Comparison of ENCODE assay signal across 22 cellular contexts in the genomic region with DNA sequence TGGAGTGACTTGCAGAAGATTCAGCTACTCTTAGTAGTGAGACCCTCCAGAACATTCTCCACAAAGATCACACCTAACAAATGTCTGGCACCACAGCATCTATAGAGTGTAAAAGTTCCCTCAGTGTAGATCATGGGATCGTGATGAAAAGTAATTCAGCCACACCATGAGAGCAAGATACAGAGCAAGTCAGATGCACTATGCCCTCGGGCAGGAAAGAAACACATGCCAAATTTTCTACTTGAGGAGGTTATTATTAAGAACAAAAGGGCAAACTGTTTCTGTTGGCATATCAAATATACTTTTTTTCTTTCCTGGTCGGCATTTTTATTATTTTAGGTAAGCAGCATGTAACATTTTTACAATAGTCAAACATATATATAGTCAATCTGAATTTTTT. TPM values are rescaled to one million over a fixed set of nuclear protein-coding genes. Genes with fewer than 3 reads are reported as not detected.
"Had no signal": no experiment of that assay in that cellular context is flagged by ENCODE, and none has a peak within 500 bp of the region (broad histone marks: within the 10 kb centered on the region; RNA-seq: fewer than 3 reads in every experiment).

No MANE protein-coding gene starts in this region.

- DNase-seq: islet precursor cell; left ventricle myocardium inferior; midbrain; mucosa of descending colon; naive thymus-derived CD4-positive, alpha-beta T cell; ovary; right lobe of liver; stimulated activated CD4-positive, alpha-beta T cell treated with anti-CD3 and anti-CD28 coated beads, Interleukin-12 subunit alpha, Interleukin-12 subunit beta, amount 100 ng/mL, for 4 hours; stimulated activated CD4-positive, alpha-beta T cell treated with anti-CD3 and anti-CD28 coated beads, Interleukin-15, amount 100 ng/mL, for 24 hours; stimulated activated CD4-positive, alpha-beta T cell treated with anti-CD3 and anti-CD28 coated beads, Interleukin-2, amount 100 ng/mL, for 24 hours; stimulated activated CD4-positive, alpha-beta T cell treated with anti-CD3 and anti-CD28 coated beads, Interleukin-4, amount 100 ng/mL, for 1 hour; stimulated activated naive CD4-positive, alpha-beta T cell; substantia nigra; upper lobe of left lung had no signal

- H3K36me3 ChIP-seq: left ventricle myocardium inferior, ovary, right atrium auricular region, right lobe of liver, tibial nerve, upper lobe of left lung, vagina had no signal

- H3K9me3 ChIP-seq: left ventricle myocardium inferior, mucosa of descending colon, ovary, right atrium auricular region, right lobe of liver, tibial nerve, upper lobe of left lung, vagina had no signal

- H3K4me3 ChIP-seq: hepatocyte, left ventricle myocardium inferior, lung, mucosa of descending colon, ovary, right atrium auricular region, right lobe of liver, tibial nerve, upper lobe of left lung, vagina had no signal

- H3K27ac ChIP-seq: hepatocyte, left ventricle myocardium inferior, ovary, right atrium auricular region, right lobe of liver, tibial nerve, upper lobe of left lung, vagina had no signal

- H3K4me1 ChIP-seq: left ventricle myocardium inferior, right atrium auricular region, right lobe of liver, tibial nerve, upper lobe of left lung, vagina had no signal

- H3K27me3 ChIP-seq: hepatocyte, ovary, right atrium auricular region, right lobe of liver, tibial nerve, upper lobe of left lung, vagina had no signal

- ATAC-seq: mucosa of descending colon; naive thymus-derived CD4-positive, alpha-beta T cell; natural killer cell treated with Interleukin-12 subunit alpha and Interleukin-12 subunit beta and Interleukin-15 and Interleukin-18, amount 100 ng/mL, for 72 hours; right lobe of liver had no signal

RNA-seq across cellular contexts. Expression of a gene that starts 44.8 kb away (rescaled TPM):
- polyA plus RNA-seq: hepatocyte; naive thymus-derived CD4-positive, alpha-beta T cell; neural cell; urinary bladder had no signal
